ENCODE assay signal across 20 cellular contexts in the genomic region with DNA sequence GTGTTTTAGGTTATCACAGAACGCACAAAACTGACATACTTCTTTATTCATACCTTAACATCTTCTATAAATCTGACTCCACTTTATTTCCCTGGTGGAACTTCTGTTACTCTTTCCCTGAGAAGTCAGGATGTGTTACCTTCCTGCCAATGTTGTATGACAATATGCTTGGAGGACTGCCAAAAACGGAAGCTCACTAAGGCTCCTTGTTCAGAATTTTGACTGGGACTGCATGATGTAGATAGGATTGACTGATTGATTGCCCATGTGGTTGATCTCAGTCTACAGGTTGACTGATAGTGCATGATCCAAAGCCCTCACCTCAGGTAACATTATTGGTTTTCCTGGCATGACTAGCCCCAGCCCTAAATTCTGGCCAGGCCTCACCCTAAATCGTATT.
DNase-seq lines count a peak whose midpoint lies in the region; ATAC-seq lines count a peak whose summit lies in the region.
"Had no signal": no experiment of that assay in that cellular context is flagged by ENCODE, and none has a peak within 500 bp of the region (broad histone marks: within the 10 kb centered on the region; RNA-seq: fewer than 3 reads in every experiment).

No MANE protein-coding gene starts in this region.

- DNase-seq in NCI-H748 (lab: John Stamatoyannopoulos, UW; ENCODE audit: unreplicated experiment) (peak; percentile 15), NCI-H748 treated with DMSO at 0.1 percent for 48 hours (lab: John Stamatoyannopoulos, UW) (no peak), HT1080 (ENCODE audit: low read depth) (peak; percentile 16), RPMI8226 (peak; percentile 13), kidney tubule cell (ENCODE audit: low spot score) (peak; percentile 48)
- no peak for DNase-seq in stimulated activated naive CD8-positive, alpha-beta T cell treated with anti-CD3 and anti-CD28 coated beads, Interleukin-15, Interleukin-2, amounts not matched to agents 100 U/mL and 50 U/mL, for 24 hours
- DNase-seq: ACHN; AML-193; H7; KG1; NCI-H1092; NCI-H1694 treated with DMSO at 0.1 percent for 48 hours; NCI-H2107; NCI-H510A treated with DMSO at 0.1 percent for 48 hours; NK-92 treated with Interleukin-12 subunit alpha and Interleukin-12 subunit beta, amount 100 ng/mL, for 24 hours; SHP77 treated with DMSO at 0.1 percent for 48 hours; T-helper 17 cell had no signal

- ATAC-seq in stimulated activated naive CD8-positive, alpha-beta T cell treated with anti-CD3 and anti-CD28 coated beads, Interleukin-15, Interleukin-2, amounts not matched to agents 100 U/mL and 50 U/mL, for 24 hours, result no peak
- ATAC-seq in GM21786 (IDR thresholded peaks at IDR 0.05; ENCODE audit: unreplicated experiment), result no peak
- ATAC-seq: GM12878, HepG2, T-helper 17 cell had no signal

Comparison
In these comparisons a context has a peak if more than half of its experiments do, and no peak if none do; other contexts are left out.
1. DNase-seq: peak in NCI-H748 (single experiment), HT1080 (single experiment), RPMI8226 (single experiment) and kidney tubule cell (single experiment); none in NCI-H748 treated with DMSO at 0.1 percent for 48 hours (single experiment) and stimulated activated naive CD8-positive, alpha-beta T cell treated with anti-CD3 and anti-CD28 coated beads, Interleukin-15, Interleukin-2, amounts not matched to agents 100 U/mL and 50 U/mL, for 24 hours (single experiment).